ENCODE assay signal across 15 cellular contexts in the genomic region with DNA sequence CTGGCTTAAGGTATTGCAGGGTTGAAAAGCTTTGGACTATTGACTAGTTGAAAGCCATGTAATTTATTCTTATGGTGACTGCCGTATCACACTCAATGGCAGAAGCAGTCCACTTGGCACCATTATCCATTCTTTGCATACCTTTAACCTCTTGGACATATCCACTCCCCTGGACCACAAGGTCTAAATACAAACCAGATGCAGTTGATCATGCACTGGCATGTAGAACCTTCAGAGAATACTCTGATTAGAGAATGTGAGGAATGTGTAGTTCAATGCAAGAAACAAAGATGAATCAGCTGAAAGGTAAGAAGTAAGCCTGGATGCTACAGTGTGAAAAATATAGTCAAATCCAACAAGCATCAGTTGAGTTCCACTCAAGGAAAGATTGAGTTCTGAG.
DNase-seq lines count a peak whose midpoint lies in the region; ATAC-seq lines count a peak whose summit lies in the region.
"Had no signal": no experiment of that assay in that cellular context is flagged by ENCODE, and none has a peak within 500 bp of the region (broad histone marks: within the 10 kb centered on the region; RNA-seq: fewer than 3 reads in every experiment).

No MANE protein-coding gene starts in this region.

- POLR2A ChIA-PET in CD8-positive, alpha-beta memory T cell (lab: Charles Lee) = no interaction called here

- H2BK5ac ChIP-seq in trophoblast cell (ENCODE audit: low read depth, low read length, poor library complexity) = no peak overlapping the region

- H3K79me1 ChIP-seq in trophoblast cell (ENCODE audit: low read length) = no peaks in the 10 kb centered on the region

- H2AFZ ChIP-seq in trophoblast cell (ENCODE audit: insufficient read depth, low read length, poor library complexity) = no peak overlapping the region

- no peak overlapping the region for H3K18ac ChIP-seq in trophoblast cell (ENCODE audit: low read length)

- no CpG with 5 or more reads among the region's 1 CpG for WGBS in trophoblast cell (ENCODE audit: extremely low coverage, insufficient coverage, insufficient read length)

- H3K36me3 ChIP-seq in SJSA1 (no peaks in the 10 kb centered on the region), trophoblast cell (ENCODE audit: control insufficient read depth in 1 of 2, insufficient read depth in 2 of 2, low read length in 2 of 2) (no peaks in the 10 kb centered on the region)
- no peaks in the 10 kb centered on the region for H3K36me3 ChIP-seq in CD8-positive, alpha-beta memory T cell (ENCODE audit: insufficient read depth, low read length)

- H3K4ac ChIP-seq in trophoblast cell (ENCODE audit: low read depth, low read length) = no peak overlapping the region

- H3K9me3 ChIP-seq in SJSA1 (replicated peaks) = no peaks in the 10 kb centered on the region
- no peaks in the 10 kb centered on the region for H3K9me3 ChIP-seq in trophoblast cell (ENCODE audit: insufficient read depth, low read depth, low read length)
- no peaks in the 10 kb centered on the region for H3K9me3 ChIP-seq in CD8-positive, alpha-beta memory T cell (ENCODE audit: low read length)

- peaks cover 2 to 31% of the 10 kb centered on the region in 2 donors for H3K27me3 Mint-ChIP-seq in CD8-positive, alpha-beta memory T cell

- ATAC-seq in GM18868 (IDR thresholded peaks at IDR 0.05; ENCODE audit: unreplicated experiment) = no peak

- no peak overlapping the region for H3K4me3 Mint-ChIP-seq in CD8-positive, alpha-beta memory T cell
- H3K4me3 Mint-ChIP-seq: activated naive CD8-positive, alpha-beta T cell treated with anti-CD3 and anti-CD28 coated beads for 36 hours; immature natural killer cell; neural crest cell had no signal

- H3K27me3 ChIP-seq in SJSA1 (replicated peaks) (no peaks in the 10 kb centered on the region), trophoblast cell (ENCODE audit: insufficient read depth, low read length) (no peaks in the 10 kb centered on the region)
- peaks cover 1% of the 10 kb centered on the region for H3K27me3 ChIP-seq in CD8-positive, alpha-beta memory T cell (ENCODE audit: insufficient read depth, low read length, poor library complexity, severe bottlenecking)

- H3K27ac Mint-ChIP-seq in CD8-positive, alpha-beta memory T cell = no peak overlapping the region
- H3K27ac Mint-ChIP-seq: activated naive CD8-positive, alpha-beta T cell treated with anti-CD3 and anti-CD28 coated beads for 36 hours; immature natural killer cell had no signal

- H2BK120ac ChIP-seq in trophoblast cell (ENCODE audit: insufficient read depth, low read length, poor library complexity) = no peak overlapping the region

- H3K4me1 Mint-ChIP-seq in CD8-positive, alpha-beta memory T cell = no peaks in the 10 kb centered on the region
- H3K4me1 Mint-ChIP-seq: activated naive CD8-positive, alpha-beta T cell treated with anti-CD3 and anti-CD28 coated beads for 36 hours; immature natural killer cell had no signal

- no peak overlapping the region for H3K4me2 ChIP-seq in trophoblast cell (ENCODE audit: low read length)

- H3K36me3 Mint-ChIP-seq in CD8-positive, alpha-beta memory T cell = no peaks in the 10 kb centered on the region
- H3K36me3 Mint-ChIP-seq: activated naive CD8-positive, alpha-beta T cell treated with anti-CD3 and anti-CD28 coated beads for 36 hours; immature natural killer cell had no signal

- H3K9me3 Mint-ChIP-seq in CD8-positive, alpha-beta memory T cell = no peaks in the 10 kb centered on the region
- H3K9me3 Mint-ChIP-seq: activated naive CD8-positive, alpha-beta T cell treated with anti-CD3 and anti-CD28 coated beads for 36 hours; neural crest cell had no signal

- H4K91ac ChIP-seq in trophoblast cell (ENCODE audit: low read depth, low read length) = no peak overlapping the region

- H3K79me2 ChIP-seq in trophoblast cell (ENCODE audit: control insufficient read depth, insufficient read depth, low read length, poor library complexity) = no peaks in the 10 kb centered on the region

- peaks cover 33% of the 10 kb centered on the region for H3K4me1 ChIP-seq in SJSA1 (replicated peaks)
- H3K4me1 ChIP-seq in trophoblast cell (ENCODE audit: control insufficient read depth in 1 of 2, insufficient read depth in 2 of 2, low read length in 2 of 2) = peaks cover 2 to 3% of the 10 kb centered on the region in 2 experiments
- no peaks in the 10 kb centered on the region for H3K4me1 ChIP-seq in CD8-positive, alpha-beta memory T cell (ENCODE audit: insufficient read depth, low read length)

- peak; percentile 80 for DNase-seq in GM04503 (ENCODE audit: low read depth)
- DNase-seq in SJSA1 (ENCODE audit: low read depth in 1 of 2, low spot score in 2 of 2) = peak; percentile 65 to 77
- peak; percentile 10 for DNase-seq in epithelial cell of prostate (ENCODE audit: low read depth, low spot score)
- no peak for DNase-seq in trophoblast cell
- no peak for DNase-seq in cerebellar cortex (ENCODE audit: low spot score)
- DNase-seq in CD8-positive, alpha-beta memory T cell = no peak
- DNase-seq in NCI-H345 (lab: John Stamatoyannopoulos, UW) = no peak
- DNase-seq: activated CD8-positive, alpha-beta memory T cell treated with anti-CD3 and anti-CD28 coated beads for 24 hours; activated naive CD8-positive, alpha-beta T cell treated with anti-CD3 and anti-CD28 coated beads for 36 hours; erythroblast; immature natural killer cell; NCI-H1105; NCI-H526 treated with DMSO at 0.1 percent for 48 hours had no signal

- CTCF ChIA-PET in CD8-positive, alpha-beta memory T cell (lab: Charles Lee) = no interaction called here

- no peak overlapping the region for H3K23ac ChIP-seq in trophoblast cell (ENCODE audit: low read length)

- H3K4me3 ChIP-seq in SJSA1 (no peak overlapping the region), trophoblast cell (ENCODE audit: low read depth, low read length) (no peak overlapping the region)
- no peak overlapping the region for H3K4me3 ChIP-seq in CD8-positive, alpha-beta memory T cell (ENCODE audit: low read length)

- H3K27ac ChIP-seq in SJSA1 (peak overlapping the region; percentile 85), epithelial cell of prostate (peak overlapping the region; percentile 82), trophoblast cell (ENCODE audit: low read depth, low read length) (peak overlapping the region; percentile 44)
- H3K27ac ChIP-seq in CD8-positive, alpha-beta memory T cell (ENCODE audit: low read depth, low read length) = no peak overlapping the region

- H4K8ac ChIP-seq in trophoblast cell (ENCODE audit: low read depth, low read length) = no peak overlapping the region

- no peak overlapping the region for H2AK5ac ChIP-seq in trophoblast cell (ENCODE audit: low read length)

- H3K9ac ChIP-seq in trophoblast cell (ENCODE audit: low read length) = no peak overlapping the region

- H3K14ac ChIP-seq in trophoblast cell (ENCODE audit: low read length) = no peak overlapping the region

- no peak overlapping the region for H4K12ac ChIP-seq in trophoblast cell (ENCODE audit: low read depth, low read length)

- no peak overlapping the region for H2BK12ac ChIP-seq in trophoblast cell (ENCODE audit: low read length)

Comparison
In these comparisons a context has a peak if more than half of its experiments do, and no peak if none do; other contexts are left out.
1. DNase-seq: peak in GM04503 (single experiment), SJSA1 (2 of 2) and epithelial cell of prostate (single experiment); none in trophoblast cell (0 of 2), cerebellar cortex (single experiment), CD8-positive, alpha-beta memory T cell (0 of 5) and NCI-H345 (single experiment).